1 cellular context compared by ENCODE assay signal in the genomic region with DNA sequence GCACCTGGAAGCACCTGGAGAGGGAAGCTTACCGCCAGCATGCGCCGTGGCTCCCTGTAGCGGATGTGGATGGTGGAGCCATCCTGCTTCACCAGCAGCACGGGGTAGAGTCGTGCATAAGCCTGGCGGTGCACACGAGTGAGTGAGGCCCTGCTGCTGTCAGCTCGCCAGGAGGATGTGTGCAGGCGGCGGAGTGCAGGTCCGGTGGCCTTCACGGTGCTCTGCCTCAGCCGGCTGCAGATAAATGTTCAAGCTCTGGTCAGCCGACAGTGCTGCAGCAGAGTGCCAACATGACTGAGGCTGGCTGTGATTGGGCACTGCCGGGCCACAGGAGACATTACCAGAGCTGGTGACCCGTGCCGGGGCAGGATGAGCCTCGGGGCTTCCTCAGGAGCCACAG.
TF ChIP-seq lines count a peak whose summit lies in the region.

No MANE protein-coding gene starts in this region.

TF ChIP-seq in IMR-90, 13 proteins besides CTCF, POLR2A, EP300 and RAD21:
- TF ChIP-seq MAZ (IDR thresholded peaks at IDR 0.05; ENCODE audit: borderline replicate concordance, low read depth, low read length), result no peak
- TF ChIP-seq FOS (IDR thresholded peaks at IDR 0.05; ENCODE audit: low read depth, low read length), result no peak
- no peak for TF ChIP-seq SMC3 (IDR thresholded peaks at IDR 0.05; ENCODE audit: low read depth, low read length)
- TF ChIP-seq RFX5 (IDR thresholded peaks at IDR 0.05; ENCODE audit: low read depth, low read length), result no peak
- TF ChIP-seq ELK1 (IDR thresholded peaks at IDR 0.05; ENCODE audit: borderline replicate concordance, low read depth, low read length), result no peak
